23 cellular contexts compared by ENCODE assay signal in genomic region chr16:12296991-12297390, GRCh38.
"Had no signal": no experiment of that assay in that cellular context is flagged by ENCODE, and none has a peak within 500 bp of the region (broad histone marks: within the 10 kb centered on the region; RNA-seq: fewer than 3 reads in every experiment).

No MANE protein-coding gene starts in this region.

- ATAC-seq: activated CD4-positive, alpha-beta T cell treated with anti-CD3 and anti-CD28 coated beads for 36 hours; activated T-cell treated with anti-CD3 and anti-CD28 coated beads, Interleukin-2, amount 50 U/mL, for 72 hours; T-cell had no signal

- DNase-seq: activated CD4-positive, alpha-beta memory T cell treated with anti-CD3 and anti-CD28 coated beads, Interleukin-2, amount 10 ng/mL, durations not matched to agents 7 days and 5 days; activated CD4-positive, alpha-beta T cell treated with anti-CD3 and anti-CD28 coated beads for 36 hours; activated CD4-positive, alpha-beta T cell treated with anti-CD3 and anti-CD28 coated beads, Interleukin-2, amount 50 U/mL, for 1 hour; activated gamma-delta T cell treated with Interleukin-2 at 50 U/mL for 16 hours; activated naive CD4-positive, alpha-beta T cell treated with anti-CD3 and anti-CD28 coated beads, Interleukin-2, amount 10 ng/mL, durations not matched to agents 7 days and 5 days; activated naive CD8-positive, alpha-beta T cell treated with anti-CD3 and anti-CD28 coated beads for 36 hours; activated T-cell treated with anti-CD3 and anti-CD28 coated beads for 4 hours; activated T-cell treated with anti-CD3 and anti-CD28 coated beads, Interleukin-2, amount 50 U/mL, for 72 hours; brain microvascular endothelial cell; Kasumi-1; KBM-7; NCI-H1092; NCI-H1417 treated with DMSO at 0.1 percent for 48 hours; NCI-H1694 treated with DMSO at 0.1 percent for 48 hours; NCI-H2029 treated with DMSO at 0.1 percent for 48 hours; NCI-H510A treated with DMSO at 0.1 percent for 48 hours; NCI-H69; SIG-M5; T-cell; T-helper 2 cell; T1000 had no signal

- H3K4me3 ChIP-seq: cardiac muscle cell, SK-N-MC had no signal

- H3K27ac ChIP-seq: brain microvascular endothelial cell, cardiac muscle cell, SK-N-MC had no signal

- H3K36me3 ChIP-seq: brain microvascular endothelial cell, cardiac muscle cell had no signal

- H3K27me3 ChIP-seq: brain microvascular endothelial cell, cardiac muscle cell had no signal
